In the genomic region with DNA sequence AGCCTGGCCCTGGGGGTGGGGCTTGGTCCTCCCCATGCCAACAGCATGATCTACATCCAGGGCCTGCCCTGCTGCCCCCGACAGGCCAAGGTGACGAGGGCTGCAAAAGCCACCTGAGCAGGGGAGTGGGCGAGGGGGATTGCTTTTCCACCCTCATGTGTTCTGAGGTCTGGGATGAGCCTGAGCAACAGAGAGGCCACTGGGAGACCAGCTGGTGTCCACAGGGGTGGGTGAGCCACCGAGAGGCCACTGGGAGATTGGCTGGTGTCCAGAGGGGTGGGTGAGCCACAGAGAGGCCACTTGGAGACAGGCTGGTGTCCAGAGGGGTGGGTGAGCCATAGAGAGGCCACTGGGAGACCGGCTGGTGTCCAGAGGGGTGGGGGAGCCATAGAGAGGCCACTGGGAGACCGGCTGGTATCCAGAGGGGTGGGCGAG, we compare ENCODE assay signal across 23 cellular contexts.
"Had no signal": no experiment of that assay in that cellular context is flagged by ENCODE, and none has a peak within 500 bp of the region (broad histone marks: within the 10 kb centered on the region; RNA-seq: fewer than 3 reads in every experiment).

No MANE protein-coding gene starts in this region.

- FAIRE-seq: colon, endothelial cell of umbilical vein, keratinocyte had no signal

- H3K4me1 ChIP-seq: esophagus squamous epithelium, neural progenitor cell, sigmoid colon, testis had no signal

- ATAC-seq: left lobe of liver, mucosa of descending colon had no signal

- H3K4me3 ChIP-seq: esophagus squamous epithelium, heart right ventricle, mucosa of descending colon, neural progenitor cell, ovary, psoas muscle, sigmoid colon, testis, tibial artery had no signal

- H3K9ac ChIP-seq: neural progenitor cell had no signal

- H3K36me3 ChIP-seq: esophagus squamous epithelium, heart right ventricle, neural progenitor cell, ovary, sigmoid colon, tibial artery had no signal

- H3K4me2 ChIP-seq: neural progenitor cell had no signal

- H3K27me3 ChIP-seq: neural progenitor cell, ovary, sigmoid colon, testis, tibial artery had no signal

- H3K9me3 ChIP-seq: esophagus squamous epithelium, mucosa of descending colon, ovary, psoas muscle, sigmoid colon, testis, tibial artery had no signal

- H3K27ac ChIP-seq: esophagus squamous epithelium, neural progenitor cell, ovary, psoas muscle, sigmoid colon, testis, tibial artery had no signal

- DNase-seq: effector CD8-positive, alpha-beta T cell; esophagus squamous epithelium; foreskin melanocyte; glutamatergic neuron; heart right ventricle; hippocampal formation; immature natural killer cell; mesenchymal stem cell; mucosa of descending colon; naive B cell; ovary; sigmoid colon; stimulated activated CD4-positive, alpha-beta T cell treated with anti-CD3 and anti-CD28 coated beads, Interleukin-2, amount 100 ng/mL, for 24 hours; stimulated activated CD4-positive, alpha-beta T cell treated with anti-CD3 and anti-CD28 coated beads, Interleukin-4, amount 100 ng/mL, for 24 hours; stimulated activated naive CD4-positive, alpha-beta T cell treated with Interleukin-2 at 50 U/mL for 16 hours; testis; tibial artery had no signal

- H2AFZ ChIP-seq: neural progenitor cell had no signal
